23 cellular contexts compared by ENCODE assay signal in the genomic region with DNA sequence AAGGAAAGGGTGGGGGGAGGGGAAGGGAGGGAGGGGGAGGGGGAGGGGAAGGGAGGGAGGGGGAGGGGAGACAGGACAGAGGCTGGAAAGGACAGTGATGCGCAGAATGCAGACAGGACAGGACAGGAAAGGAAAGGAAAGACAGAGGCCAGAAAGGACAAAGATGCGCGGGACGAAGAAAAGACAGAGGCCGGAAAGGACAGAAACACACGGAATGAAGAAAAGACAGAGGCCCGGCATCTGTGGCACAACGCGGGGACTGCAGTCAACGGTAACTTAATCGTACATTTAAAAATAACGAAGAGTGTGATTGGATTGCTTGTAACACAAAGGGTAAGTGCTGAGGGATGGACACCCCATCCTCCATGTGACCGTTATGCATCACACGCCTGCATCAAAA. TPM values are rescaled to one million over a fixed set of nuclear protein-coding genes. Genes with fewer than 3 reads are reported as not detected.
DNase-seq lines count a peak whose midpoint lies in the region; ATAC-seq, FAIRE-seq and TF ChIP-seq lines count a peak whose summit lies in the region.
"Had no signal": no experiment of that assay in that cellular context is flagged by ENCODE, and none has a peak within 500 bp of the region (broad histone marks: within the 10 kb centered on the region; RNA-seq: fewer than 3 reads in every experiment).

No MANE protein-coding gene starts in this region.

- peaks cover 9% of the 10 kb centered on the region for H3K9me3 Mint-ChIP-seq in chondrocyte (ENCODE audit: low read depth)

- peaks cover 29% of the 10 kb centered on the region for H3K4me1 Mint-ChIP-seq in chondrocyte (ENCODE audit: low read depth)

- H3K23ac ChIP-seq in neuronal stem cell (ENCODE audit: low read depth, low read length, poor library complexity), result no peak overlapping the region

- H3K27ac ChIP-seq in BLaER1 treated with 17β-estradiol and CSF1 and Interleukin-3, amounts not matched to agents 10 nM and 100 nM, result no peak overlapping the region
- no peak overlapping the region for H3K27ac ChIP-seq in neuronal stem cell (replicated peaks; ENCODE audit: low read length)
- H3K27ac ChIP-seq: cardiac muscle cell had no signal

- no peak overlapping the region for H4K8ac ChIP-seq in neuronal stem cell (ENCODE audit: low read depth, low read length)

- intact Hi-C loops in left cardiac atrium (cut with DNase I), result no loop called here

- H2AK5ac ChIP-seq in neuronal stem cell (ENCODE audit: low read depth, low read length), result no peak overlapping the region

- no peak for ATAC-seq in left cardiac atrium
- ATAC-seq: SK-N-SH treated with all-trans-retinoic acid at 6 μM for 48 hours had no signal

- H3K27me3 ChIP-seq in BLaER1 treated with 17β-estradiol and CSF1 and Interleukin-3, amounts not matched to agents 10 nM and 100 nM, result peaks cover 0 to 34% (median 0%) of the 10 kb centered on the region in 11 experiments; a peak in 7 of 22 replicates
- no peaks in the 10 kb centered on the region for H3K27me3 ChIP-seq in neuronal stem cell (ENCODE audit: control insufficient read depth in 3 of 3, insufficient read depth in 3 of 3, low read depth in 1 of 3, low read length in 3 of 3)
- H3K27me3 ChIP-seq: cardiac muscle cell had no signal

- no peak overlapping the region for H4K91ac ChIP-seq in neuronal stem cell (ENCODE audit: low read depth, low read length, poor library complexity)

- peaks cover 0 to 11% (median 0%) of the 10 kb centered on the region in 11 experiments; a peak in 3 of 22 replicates for H4K20me1 ChIP-seq in BLaER1 treated with 17β-estradiol and CSF1 and Interleukin-3, amounts not matched to agents 10 nM and 100 nM

- no peak overlapping the region for H3K4me3 ChIP-seq in BLaER1 treated with 17β-estradiol and CSF1 and Interleukin-3, amounts not matched to agents 10 nM and 100 nM
- no peak overlapping the region for H3K4me3 ChIP-seq in neuronal stem cell (ENCODE audit: low read length in 2 of 2)
- H3K4me3 ChIP-seq: cardiac muscle cell had no signal

- no peak overlapping the region for H3K4me3 Mint-ChIP-seq in chondrocyte (ENCODE audit: unreplicated experiment)
- H3K4me3 Mint-ChIP-seq: activated T-cell treated with anti-CD3 and anti-CD28 coated beads, Interleukin-2, amount 50 U/mL, for 24 hours; dendritic cell treated with granulocyte-macrophage colony-stimulating factor and Interleukin-4, amounts not matched to agents 40 ng/mL and 50 ng/mL, for 4 days had no signal

- peaks cover 46 to 75% (median 66%) of the 10 kb centered on the region in 10 experiments for H3K4me1 ChIP-seq in BLaER1 treated with 17β-estradiol and CSF1 and Interleukin-3, amounts not matched to agents 10 nM and 100 nM
- H3K4me1 ChIP-seq in neuronal stem cell (ENCODE audit: control insufficient read depth in 2 of 2, insufficient read depth in 1 of 2, low read depth in 1 of 2, low read length in 2 of 2), result peaks cover 22 to 23% of the 10 kb centered on the region in 2 donors

- peak overlapping the region in 8 of 11 experiments; percentile 35 to 87 (median 67); a peak in 14 of 22 replicates for H3K4me2 ChIP-seq in BLaER1 treated with 17β-estradiol and CSF1 and Interleukin-3, amounts not matched to agents 10 nM and 100 nM
- no peak overlapping the region for H3K4me2 ChIP-seq in neuronal stem cell (ENCODE audit: insufficient read depth, low read length, poor library complexity, severe bottlenecking)

- in situ Hi-C loops in GM13977 (cut with MboI; ENCODE audit: low pct_unique_long_range_greater_than_20kb, low sequenced_read_pairs, unreplicated experiment), result no loop called here

- peaks cover 17 to 26% (median 18%) of the 10 kb centered on the region in 11 experiments for H3K9me3 ChIP-seq in BLaER1 treated with 17β-estradiol and CSF1 and Interleukin-3, amounts not matched to agents 10 nM and 100 nM (replicated peaks in 1 of 11)
- peaks cover 4 to 11% of the 10 kb centered on the region in 2 donors for H3K9me3 ChIP-seq in neuronal stem cell (replicated peaks in 1 of 2; ENCODE audit: control insufficient read depth in 2 of 2, insufficient read depth in 1 of 2, low read depth in 1 of 2, low read length in 2 of 2)

- H3K18ac ChIP-seq in neuronal stem cell (ENCODE audit: low read length), result peak overlapping the region; percentile 27

- H2BK120ac ChIP-seq in neuronal stem cell (ENCODE audit: low read depth, low read length), result no peak overlapping the region

- no peak overlapping the region for H2BK15ac ChIP-seq in neuronal stem cell (ENCODE audit: low read length)

- FAIRE-seq in H54 (lab: Jason Lieb, UNC), result no peak
- FAIRE-seq: endometrium had no signal

- H3K14ac ChIP-seq in neuronal stem cell (ENCODE audit: low read length), result no peak overlapping the region

- H3K9ac ChIP-seq in BLaER1 treated with 17β-estradiol and CSF1 and Interleukin-3, amounts not matched to agents 10 nM and 100 nM, result no peak overlapping the region
- H3K9ac ChIP-seq in neuronal stem cell (ENCODE audit: low read depth, low read length, poor library complexity), result no peak overlapping the region

- no peaks in the 10 kb centered on the region for H3K27me3 Mint-ChIP-seq in chondrocyte (ENCODE audit: low read depth)
- H3K27me3 Mint-ChIP-seq: dendritic cell treated with granulocyte-macrophage colony-stimulating factor and Interleukin-4, amounts not matched to agents 40 ng/mL and 50 ng/mL, for 4 days; stimulated activated naive CD8-positive, alpha-beta T cell treated with anti-CD3 and anti-CD28 coated beads, Interleukin-15, Interleukin-2, amounts not matched to agents 100 ng/mL and 50 ng/mL, for 24 hours had no signal

- H3K36me3 Mint-ChIP-seq in chondrocyte (ENCODE audit: low read depth), result peaks cover 13% of the 10 kb centered on the region

- H3K27ac Mint-ChIP-seq in chondrocyte (ENCODE audit: unreplicated experiment), result no peak overlapping the region
- H3K27ac Mint-ChIP-seq: activated T-cell treated with anti-CD3 and anti-CD28 coated beads, Interleukin-2, amount 50 U/mL, for 24 hours; stimulated activated naive CD8-positive, alpha-beta T cell treated with anti-CD3 and anti-CD28 coated beads, Interleukin-15, Interleukin-2, amounts not matched to agents 100 ng/mL and 50 ng/mL, for 24 hours had no signal

- H3K4ac ChIP-seq in neuronal stem cell (ENCODE audit: low read length), result no peak overlapping the region

- H3K36me3 ChIP-seq in BLaER1 treated with 17β-estradiol and CSF1 and Interleukin-3, amounts not matched to agents 10 nM and 100 nM, result peaks cover 0 to 7% (median 3%) of the 10 kb centered on the region in 11 experiments; a peak in 11 of 22 replicates
- no peaks in the 10 kb centered on the region for H3K36me3 ChIP-seq in neuronal stem cell (replicated peaks in 1 of 2; ENCODE audit: control insufficient read depth in 2 of 2, insufficient read depth in 2 of 2, low read length in 2 of 2)
- H3K36me3 ChIP-seq: cardiac muscle cell had no signal

- H2BK12ac ChIP-seq in neuronal stem cell (ENCODE audit: low read length), result no peak overlapping the region

- no CpG with 5 or more reads among the region's 14 CpGs for WGBS in neuronal stem cell (ENCODE audit: extremely low coverage in 2 of 2, insufficient read length in 2 of 2, insufficient replicate concordance in 1 of 2), 2 donors

- no peak for TF ChIP-seq CTCF in GM20000 (IDR thresholded peaks at IDR 0.05; ENCODE audit: extremely low read depth, missing control alignments)
- no peak for TF ChIP-seq CTCF in chondrocyte (IDR thresholded peaks at IDR 0.05)
- no peak for TF ChIP-seq CTCF in GM13977 (IDR thresholded peaks at IDR 0.05; ENCODE audit: extremely low read depth, insufficient read depth, missing control alignments)

- H2BK5ac ChIP-seq in neuronal stem cell (ENCODE audit: low read length), result no peak overlapping the region

- DNase-seq in GM20000 (ENCODE audit: low spot score) (peak; percentile 21), chondrocyte (ENCODE audit: low spot score) (peak; percentile 14), neuronal stem cell (ENCODE audit: low spot score) (no peak), H54 (ENCODE audit: insufficient read length, low spot score) (no peak), GM13977 (ENCODE audit: low spot score) (no peak), left cardiac atrium (no peak)
- DNase-seq: activated CD4-positive, CD25-positive, alpha-beta regulatory T cell; activated naive CD4-positive, alpha-beta T cell treated with anti-CD3 and anti-CD28 coated beads, Interleukin-2, amount 50 U/mL, for 16 hours; activated T-cell treated with anti-CD3 and anti-CD28 coated beads, Interleukin-2, amount 50 U/mL, for 24 hours; NCI-H1105 treated with DMSO at 0.1 percent for 48 hours; NCI-H2081 treated with DMSO at 0.1 percent for 48 hours; NCI-H345; NCI-H82; occipital lobe; retina; stimulated activated CD4-positive, alpha-beta T cell treated with anti-CD3 and anti-CD28 coated beads, Interleukin-2, amount 100 ng/mL, for 48 hours; T1000 had no signal

- H2AFZ ChIP-seq in neuronal stem cell (ENCODE audit: low read length), result no peak overlapping the region

- no peak for TF ChIP-seq POLR2A in H54 (IDR thresholded peaks at IDR 0.05; ENCODE audit: low read depth, low read length)

- peaks cover 1% of the 10 kb centered on the region for H3K79me1 ChIP-seq in neuronal stem cell (ENCODE audit: low read depth, low read length)

RNA-seq across cellular contexts. Expression of a gene that starts 53.1 kb away (rescaled TPM):
- total RNA-seq in chondrocyte (39.4 to 58.1 TPM (median 43.3 TPM) in 3 replicates), left cardiac atrium (10 to 100 TPM; 41.4 to 42.3 TPM)
- 18.9 TPM for polyA plus RNA-seq in neuronal stem cell (2013, experiment 1 of 2)
- 18.7 TPM for polyA plus RNA-seq in neuronal stem cell (2013, experiment 2 of 2)

Comparison
In these comparisons a context has a peak if more than half of its experiments do, and no peak if none do; other contexts are left out.
1. DNase-seq: peak in GM20000 (single experiment) and chondrocyte (single experiment); none in neuronal stem cell (single experiment), H54 (single experiment), GM13977 (single experiment) and left cardiac atrium (single experiment).